In the genomic region with DNA sequence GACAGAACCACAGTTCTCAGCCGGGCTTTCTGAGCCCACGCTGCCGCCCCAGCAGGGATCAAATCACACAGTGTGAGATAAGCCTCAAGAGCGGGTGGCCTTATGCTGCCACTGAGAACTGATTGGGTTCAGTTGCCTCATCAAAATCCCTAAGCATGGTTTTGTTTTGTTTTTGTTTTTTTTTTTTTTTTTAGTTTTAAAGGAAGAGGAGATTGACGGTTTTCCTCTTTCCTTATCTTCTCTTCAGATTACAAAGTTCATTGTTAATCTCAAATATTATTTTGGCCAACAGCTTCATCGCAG, we compare ENCODE assay signal across 8 cellular contexts. TPM values are rescaled to one million over a fixed set of nuclear protein-coding genes. Genes with fewer than 3 reads are reported as not detected.
DNase-seq lines count a peak whose midpoint lies in the region; ATAC-seq, FAIRE-seq and TF ChIP-seq lines count a peak whose summit lies in the region.

No MANE protein-coding gene starts in this region.

- TF ChIP-seq POLR2A in thyroid gland (IDR thresholded peaks at IDR 0.05) (no peak), H54 (IDR thresholded peaks at IDR 0.05; ENCODE audit: low read depth, low read length) (no peak)

- TF ChIP-seq CTCF in thyroid gland (IDR thresholded peaks at IDR 0.05): no peak

- WGBS in thyroid gland, 2 donors: 3 to 4% methylated on average over 6 of the region's 6 CpGs

- H3K27ac ChIP-seq in angular gyrus (ENCODE audit: low read depth, low read length) (peak overlapping the region; percentile 98), thyroid gland (peak overlapping the region; percentile 88 to 99 (median 95))

- no peak for FAIRE-seq in H54 (lab: Jason Lieb, UNC)

- peak; percentile 14 for ATAC-seq in HG03097 (IDR thresholded peaks at IDR 0.05; ENCODE audit: low FRiP score, unreplicated experiment)
- ATAC-seq in left colon: peak; percentile 36

- no peaks in the 10 kb centered on the region for H3K9me3 ChIP-seq in thyroid gland

- DNase-seq in NCI-H82 (lab: John Stamatoyannopoulos, UW): peak; percentile 87
- no peak for DNase-seq in NCI-H82 treated with DMSO at 0.1 percent for 48 hours (lab: John Stamatoyannopoulos, UW; ENCODE audit: unreplicated experiment)
- no peak for DNase-seq in left colon
- DNase-seq in thyroid gland: no peak
- no peak for DNase-seq in H54 (ENCODE audit: insufficient read length, low spot score)
- no peak for DNase-seq in AG20443 (ENCODE audit: low spot score)

- intact Hi-C loops in left colon (cut with DNase I, micrococcal nuclease): no loop called here
- intact Hi-C loops in thyroid gland (cut with DNase I): no loop called here

- peak overlapping the region; percentile 67 to 97 (median 86) for H3K4me3 ChIP-seq in thyroid gland (replicated peaks in 1 of 3)

- no peaks in the 10 kb centered on the region for H3K27me3 ChIP-seq in thyroid gland

- H3K36me3 ChIP-seq in thyroid gland: peaks cover 0 to 10% of the 10 kb centered on the region in 2 donors

- peaks cover 10 to 13% of the 10 kb centered on the region in 2 donors for H3K4me1 ChIP-seq in thyroid gland

RNA-seq across cellular contexts. Expression of gene COA6, which starts 0.6 kb away (rescaled TPM):
- total RNA-seq in left colon (10 to 100 TPM; 29.7 to 35.6 TPM), thyroid gland (10 to 100 TPM in 3 of 4 donors, 1 to 10 TPM in 1; 8.2 to 32.4 (median 23.8) TPM)
